ENCODE assay signal across 2 cellular contexts in genomic region chr18:32358075-32358474, GRCh38.
TF ChIP-seq lines count a peak whose summit lies in the region.

No MANE protein-coding gene starts in this region.

TF ChIP-seq in IMR-90, 13 proteins besides CTCF, POLR2A, EP300 and RAD21:
- TF ChIP-seq RFX5 (IDR thresholded peaks at IDR 0.05; ENCODE audit: low read depth, low read length) (no peak), ELK1 (IDR thresholded peaks at IDR 0.05; ENCODE audit: borderline replicate concordance, low read depth, low read length) (no peak), USF2 (IDR thresholded peaks at IDR 0.05; ENCODE audit: low read depth, low read length) (no peak)

TF ChIP-seq in K562, 482 proteins besides CTCF, POLR2A, EP300 and RAD21:
- no peak for TF ChIP-seq PHB (CRISPR knock-in tag; IDR thresholded peaks at IDR 0.05)
- no peak for TF ChIP-seq THRAP3 (IDR thresholded peaks at IDR 0.05; ENCODE audit: borderline replicate concordance)
- TF ChIP-seq TSC22D4 (tag; IDR thresholded peaks at IDR 0.05), result no peak
- TF ChIP-seq POU5F1 (IDR thresholded peaks at IDR 0.05; ENCODE audit: borderline replicate concordance, low read depth, low read length, partially characterized antibody), result no peak
- TF ChIP-seq ZNF785 (CRISPR knock-in tag; IDR thresholded peaks at IDR 0.05), result no peak
- no peak for TF ChIP-seq ZNF121 (CRISPR knock-in tag; conservative IDR thresholded peaks at IDR 0.05)
- TF ChIP-seq ZMIZ1 (IDR thresholded peaks at IDR 0.05; ENCODE audit: low read depth in 2 of 2, low read length in 2 of 2), result no peak
- no peak for TF ChIP-seq FOXK2 (conservative IDR thresholded peaks at IDR 0.05 in 1 of 2, IDR thresholded peaks at IDR 0.05 in 1 of 2; ENCODE audit: low read depth in 2 of 2)
- TF ChIP-seq CREB1 (IDR thresholded peaks at IDR 0.05), result no peak
- no peak for TF ChIP-seq CREB1 (CRISPR knock-in tag; IDR thresholded peaks at IDR 0.05)
- TF ChIP-seq C11orf30 (IDR thresholded peaks at IDR 0.05; ENCODE audit: low read depth), result no peak
